19 cellular contexts compared by ENCODE assay signal in the genomic region with DNA sequence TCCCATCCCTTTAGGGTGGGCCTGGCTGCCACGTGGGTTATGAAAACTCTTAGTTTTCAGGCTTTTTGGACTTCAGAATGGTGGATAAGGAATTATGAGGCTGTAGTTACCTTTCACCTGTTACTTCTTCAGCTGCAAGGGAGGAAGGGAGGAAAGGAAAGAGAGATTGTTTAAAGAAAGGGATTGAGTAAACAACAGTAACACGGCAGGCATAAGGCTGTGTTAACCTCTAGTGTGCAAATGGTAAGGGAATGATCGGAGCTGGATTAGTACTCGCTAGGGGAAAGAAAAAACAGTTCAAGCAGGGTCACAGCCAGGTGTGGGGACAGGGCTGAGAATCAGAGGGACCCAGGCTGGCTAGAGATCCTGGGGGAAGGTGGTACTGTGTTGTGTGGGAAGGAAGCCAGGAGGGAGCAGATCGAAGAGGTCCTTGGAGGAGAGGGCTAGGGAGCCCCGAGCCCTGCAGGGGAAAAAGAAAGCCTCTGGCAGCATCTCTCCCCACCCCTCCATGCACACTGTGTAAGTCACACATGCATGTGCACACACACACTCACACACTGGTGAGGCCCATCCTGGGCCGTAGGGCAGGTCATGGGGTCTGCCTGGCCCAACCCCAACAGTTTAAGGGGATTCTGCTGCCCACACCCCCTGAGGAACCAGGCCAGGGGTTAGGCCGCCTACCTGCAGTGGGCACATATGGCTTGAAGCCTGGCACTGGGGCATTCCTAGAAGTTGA. TPM values are rescaled to one million over a fixed set of nuclear protein-coding genes. Genes with fewer than 3 reads are reported as not detected.
DNase-seq lines count a peak whose midpoint lies in the region; TF ChIP-seq lines count a peak whose summit lies in the region.
"Had no signal": no experiment of that assay in that cellular context is flagged by ENCODE, and none has a peak within 500 bp of the region (broad histone marks: within the 10 kb centered on the region; RNA-seq: fewer than 3 reads in every experiment).

No MANE protein-coding gene starts in this region.

- H3K36me3 ChIP-seq in HEK293 (ENCODE audit: control insufficient read depth in 2 of 2, insufficient read depth in 1 of 2, low read length in 2 of 2) (no peaks in the 10 kb centered on the region), hepatocyte (replicated peaks; ENCODE audit: insufficient read depth, low read depth) (no peaks in the 10 kb centered on the region), suprapubic skin (peaks cover 14% of the 10 kb centered on the region), left ventricle myocardium inferior (no peaks in the 10 kb centered on the region)
- H3K36me3 ChIP-seq: BE2C had no signal

- POLR2A ChIA-PET in HEK293 (lab: Yijun Ruan, JAX) = no interaction called here

- TF ChIP-seq EP300 in suprapubic skin (IDR thresholded peaks at IDR 0.05) = no peak

- H3K4me3 ChIP-seq in HEK293 (ENCODE audit: low read depth, low read length) (no peak overlapping the region), LNCaP clone FGC (ENCODE audit: low read depth, low read length) (no peak overlapping the region), hepatocyte (no peak overlapping the region), suprapubic skin (no peak overlapping the region), left ventricle myocardium inferior (no peak overlapping the region)
- H3K4me3 ChIP-seq: GM23338 had no signal

- H3K27me3 ChIP-seq in hepatocyte (no peaks in the 10 kb centered on the region), suprapubic skin (no peaks in the 10 kb centered on the region), left ventricle myocardium inferior (ENCODE audit: low read depth) (peaks cover 16% of the 10 kb centered on the region)
- H3K27me3 ChIP-seq: BE2C had no signal

- intact Hi-C loops in left ventricle myocardium inferior (cut with micrococcal nuclease) = no loop called here

- CTCF ChIA-PET in HEK293 (lab: Yijun Ruan, JAX) = no interaction called here

- H3K36me3 Mint-ChIP-seq in neural crest cell (ENCODE audit: low read depth) = peaks cover 9% of the 10 kb centered on the region

- H3K4me1 ChIP-seq in HEK293 (ENCODE audit: control insufficient read depth, insufficient read depth, low read length) = no peaks in the 10 kb centered on the region
- H3K4me1 ChIP-seq in hepatocyte (ENCODE audit: insufficient read depth) = peaks cover 3% of the 10 kb centered on the region
- H3K4me1 ChIP-seq in suprapubic skin = peaks cover 11% of the 10 kb centered on the region
- H3K4me1 ChIP-seq in left ventricle myocardium inferior = peaks cover 11% of the 10 kb centered on the region
- H3K4me1 ChIP-seq: BE2C had no signal

- no peaks in the 10 kb centered on the region for H3K9me3 ChIP-seq in HEK293 (ENCODE audit: control insufficient read depth, insufficient read depth, low read depth, low read length)
- no peaks in the 10 kb centered on the region for H3K9me3 ChIP-seq in hepatocyte (ENCODE audit: low read depth)
- H3K9me3 ChIP-seq in suprapubic skin = no peaks in the 10 kb centered on the region
- no peaks in the 10 kb centered on the region for H3K9me3 ChIP-seq in left ventricle myocardium inferior (replicated peaks)
- H3K9me3 ChIP-seq: BE2C had no signal

- no peaks in the 10 kb centered on the region for H3K79me2 ChIP-seq in hepatocyte

- no peaks in the 10 kb centered on the region for H3K9me3 Mint-ChIP-seq in neural crest cell
- H3K9me3 Mint-ChIP-seq: CD4-positive, CD25-positive, alpha-beta regulatory T cell; CD8-positive, alpha-beta memory T cell; GM23338 had no signal

- H3K9me2 ChIP-seq in hepatocyte (replicated peaks; ENCODE audit: insufficient read depth) = no peaks in the 10 kb centered on the region

- H2AFZ ChIP-seq in hepatocyte = no peak overlapping the region
- H2AFZ ChIP-seq: GM23338 had no signal

- H3K4me2 ChIP-seq in hepatocyte = peak overlapping the region; percentile 57
- H3K4me2 ChIP-seq: GM23338 had no signal

- no peaks in the 10 kb centered on the region for H3K27me3 Mint-ChIP-seq in neural crest cell (ENCODE audit: low read depth)
- H3K27me3 Mint-ChIP-seq: CD4-positive, CD25-positive, alpha-beta regulatory T cell had no signal

- DNase-seq in LNCaP clone FGC (ENCODE audit: low read depth) (peak; percentile 11), hepatocyte (ENCODE audit: low spot score) (no peak), neural crest cell (ENCODE audit: low read depth, low spot score) (no peak), suprapubic skin (ENCODE audit: low spot score in 2 of 2) (no peak), T-helper 9 cell (no peak), left ventricle myocardium inferior (no peak)
- DNase-seq: ACHN; BE2C; C1 segment of cervical spinal cord; CD4-positive, CD25-positive, alpha-beta regulatory T cell; CD8-positive, alpha-beta memory T cell; COR-L47; DMS 273 treated with DMSO at 0.1 percent for 48 hours; DMS79; GDM1; H7 had no signal

- H3K27ac ChIP-seq in HEK293 (ENCODE audit: extremely low read depth, low read depth, low read length) (no peak overlapping the region), hepatocyte (no peak overlapping the region), suprapubic skin (no peak overlapping the region), left ventricle myocardium inferior (replicated peaks) (no peak overlapping the region)

- no peaks in the 10 kb centered on the region for H4K20me1 ChIP-seq in hepatocyte (ENCODE audit: insufficient read depth, poor library complexity, severe bottlenecking)

- TF ChIP-seq CTCF in HEK293 (tag by site-specific recombination; IDR thresholded peaks at IDR 0.05) = no peak
- TF ChIP-seq CTCF in LNCaP clone FGC (IDR thresholded peaks at IDR 0.05; ENCODE audit: control insufficient read depth, extremely low read depth, insufficient read depth) = no peak
- TF ChIP-seq CTCF in hepatocyte (IDR thresholded peaks at IDR 0.05; ENCODE audit: poor library complexity) = no peak
- no peak for TF ChIP-seq CTCF in neural crest cell (conservative IDR thresholded peaks at IDR 0.05)
- TF ChIP-seq CTCF in suprapubic skin (IDR thresholded peaks at IDR 0.05) = no peak
- TF ChIP-seq CTCF in left ventricle myocardium inferior (IDR thresholded peaks at IDR 0.05; ENCODE audit: borderline replicate concordance) = no peak

- TF ChIP-seq POLR2A in suprapubic skin (IDR thresholded peaks at IDR 0.05) = no peak

- H3K27ac Mint-ChIP-seq in neural crest cell (ENCODE audit: unreplicated experiment) = peak overlapping the region; percentile 22
- H3K27ac Mint-ChIP-seq: CD4-positive, CD25-positive, alpha-beta regulatory T cell; GM23338 had no signal

- whole genome bisulfite sequencing in hepatocyte (ENCODE audit: low lambda C conversion rate, missing lambda C conversion rate) = 63% methylated on average over 8 of the region's 8 CpGs
- 76% methylated on average over 6 of the region's 8 CpGs for WGBS in suprapubic skin

- H3K4me3 Mint-ChIP-seq in neural crest cell = no peak overlapping the region
- H3K4me3 Mint-ChIP-seq: CD4-positive, CD25-positive, alpha-beta regulatory T cell; CD8-positive, alpha-beta memory T cell; GM23338 had no signal

- H3K4me1 Mint-ChIP-seq in neural crest cell = no peaks in the 10 kb centered on the region

TF ChIP-seq in HEK293, 187 proteins besides CTCF, POLR2A, EP300 and RAD21:
- peak; percentile 42; the same call in 1 of the 2 replicates for TF ChIP-seq SCRT2 (tag by site-specific recombination; IDR thresholded peaks at IDR 0.05)
- TF ChIP-seq ZNF23 (tag by site-specific recombination; IDR thresholded peaks at IDR 0.05; ENCODE audit: borderline replicate concordance) = no peak

RNA-seq across cellular contexts. Expression of a gene that starts 49.7 kb away (rescaled TPM):
- total RNA-seq in hepatocyte = not detected in 2 replicates
- polyA plus RNA-seq in hepatocyte = not detected in 2 replicates
- not detected in 2 replicates for total RNA-seq in neural crest cell
- 1 to 10 TPM in 2 of 4 donors, under 1 TPM in 2; 0.81 to 2.1 (median 1.2) TPM for total RNA-seq in suprapubic skin
- 0.69 TPM for total RNA-seq in left ventricle myocardium inferior
- total RNA-seq: Daoy, GM23338, H7 had no signal
- polyA plus RNA-seq: GM23338 had no signal
